Comparison of ENCODE assay signal across 11 cellular contexts in genomic region chr11:115226556-115226955, GRCh38.
DNase-seq lines count a peak whose midpoint lies in the region; ATAC-seq and TF ChIP-seq lines count a peak whose summit lies in the region.
"Had no signal": no experiment of that assay in that cellular context is flagged by ENCODE, and none has a peak within 500 bp of the region (broad histone marks: within the 10 kb centered on the region; RNA-seq: fewer than 3 reads in every experiment).

No MANE protein-coding gene starts in this region.

- H3K36me3 ChIP-seq in KMS-11 (ENCODE audit: insufficient read depth) (no peaks in the 10 kb centered on the region; the same call in 1 of the 2 replicates), lung (ENCODE audit: control insufficient read depth in 2 of 2, insufficient read depth in 2 of 2, low read length in 2 of 2) (peaks cover 3 to 4% of the 10 kb centered on the region in 2 donors), tibial artery (no peaks in the 10 kb centered on the region)

- no peak overlapping the region for H2AFZ ChIP-seq in KMS-11 (ENCODE audit: low read depth)

- no peaks in the 10 kb centered on the region for H4K20me1 ChIP-seq in KMS-11 (ENCODE audit: insufficient read depth)

- H3K27ac ChIP-seq in KMS-11 (peak overlapping the region; percentile 98; the same call in 1 of the 2 replicates), lung (ENCODE audit: low read depth in 1 of 2, low read length in 1 of 2) (no peak overlapping the region), tibial artery (no peak overlapping the region)

- H3K79me2 ChIP-seq in KMS-11 (ENCODE audit: insufficient read depth, low read depth): no peaks in the 10 kb centered on the region

- peak; percentile 46 for DNase-seq in AG08396 (ENCODE audit: low spot score)
- DNase-seq in choroid plexus epithelial cell (ENCODE audit: low read depth): peak; percentile 93
- DNase-seq in lung (ENCODE audit: low spot score): peak; percentile 41
- no peak for DNase-seq in NOMO-1 treated with DMSO at 0.1 percent for 48 hours (lab: John Stamatoyannopoulos, UW; ENCODE audit: unreplicated experiment)
- DNase-seq in tibial artery: no peak
- DNase-seq: activated CD4-positive, CD25-positive, alpha-beta regulatory T cell; activated gamma-delta T cell treated with Interleukin-2 at 50 U/mL for 16 hours; OCI-M1 had no signal

- intact Hi-C loops in tibial artery (cut with DNase I; ENCODE audit: low total_unique reads): no loop called here

- H3K9me3 ChIP-seq in lung (ENCODE audit: control insufficient read depth in 2 of 2, insufficient read depth in 1 of 2, low read length in 1 of 2) (no peaks in the 10 kb centered on the region), tibial artery (no peaks in the 10 kb centered on the region)

- no peaks in the 10 kb centered on the region for H3K27me3 ChIP-seq in KMS-11 (ENCODE audit: insufficient read depth, low read depth)
- no peaks in the 10 kb centered on the region for H3K27me3 ChIP-seq in lung (ENCODE audit: control insufficient read depth, insufficient read depth)
- H3K27me3 ChIP-seq in tibial artery: no peaks in the 10 kb centered on the region

- H3K4me3 ChIP-seq in KMS-11 (IDR thresholded peaks at IDR 0.05; ENCODE audit: insufficient read depth, low read depth, low read length): no peak overlapping the region
- no peak overlapping the region for H3K4me3 ChIP-seq in choroid plexus epithelial cell (ENCODE audit: low read depth, low read length)
- no peak overlapping the region for H3K4me3 ChIP-seq in lung
- no peak overlapping the region for H3K4me3 ChIP-seq in tibial artery

- ATAC-seq in lung (ENCODE audit: insufficient read depth, low FRiP score): no peak
- no peak for ATAC-seq in HG03175 (IDR thresholded peaks at IDR 0.05; ENCODE audit: unreplicated experiment)
- no peak for ATAC-seq in GM21390 (IDR thresholded peaks at IDR 0.05; ENCODE audit: unreplicated experiment)

- H3K4me1 ChIP-seq in KMS-11 (ENCODE audit: low read depth, poor library complexity, severe bottlenecking): peaks cover 54% of the 10 kb centered on the region
- peaks cover 0 to 2% of the 10 kb centered on the region in 2 donors for H3K4me1 ChIP-seq in lung (ENCODE audit: control insufficient read depth in 2 of 2, insufficient read depth in 2 of 2, low read length in 2 of 2)
- H3K4me1 ChIP-seq in tibial artery: no peaks in the 10 kb centered on the region

- WGBS in lung, 2 donors: 75 to 88% methylated on average over 2 of the region's 2 CpGs

- no peak overlapping the region for H3K4me2 ChIP-seq in KMS-11

- no peak for TF ChIP-seq CTCF in KMS-11 (conservative IDR thresholded peaks at IDR 0.05; ENCODE audit: low read depth, low read length)
- TF ChIP-seq CTCF in choroid plexus epithelial cell (conservative IDR thresholded peaks at IDR 0.05; ENCODE audit: low read depth, low read length): no peak
- no peak for TF ChIP-seq CTCF in lung (IDR thresholded peaks at IDR 0.05; ENCODE audit: control extremely low read depth, extremely low read depth)
- TF ChIP-seq CTCF in tibial artery (IDR thresholded peaks at IDR 0.05): no peak

- no peak overlapping the region for H3K9ac ChIP-seq in KMS-11

Comparison
In these comparisons a context has a peak if more than half of its experiments do, and no peak if none do; other contexts are left out.
1. DNase-seq: peak in AG08396 (single experiment), choroid plexus epithelial cell (single experiment) and lung (single experiment); none in NOMO-1 treated with DMSO at 0.1 percent for 48 hours (single experiment) and tibial artery (0 of 2).